In genomic region chr22:17706451-17706900, GRCh38 we compare ENCODE assay signal across 8 cellular contexts.
DNase-seq lines count a peak whose midpoint lies in the region; ATAC-seq and TF ChIP-seq lines count a peak whose summit lies in the region.

No MANE protein-coding gene starts in this region.

- TF ChIP-seq EP300 in ovary (IDR thresholded peaks at IDR 0.05) = no peak

- TF ChIP-seq POLR2A in ovary (IDR thresholded peaks at IDR 0.05) = no peak

- intact Hi-C loops in ovary (cut with DNase I) = no loop called here

- peak overlapping the region; percentile 59 for H3K4me3 Mint-ChIP-seq in activated naive CD4-positive, alpha-beta T cell treated with anti-CD3 and anti-CD28 coated beads, Interleukin-2, amount 10 ng/mL, durations not matched to agents 7 days and 5 days

- peaks cover 21% of the 10 kb centered on the region for H3K36me3 Mint-ChIP-seq in activated naive CD4-positive, alpha-beta T cell treated with anti-CD3 and anti-CD28 coated beads, Interleukin-2, amount 10 ng/mL, durations not matched to agents 7 days and 5 days

- ATAC-seq in GM18498 (IDR thresholded peaks at IDR 0.05; ENCODE audit: unreplicated experiment) = peak; percentile 91
- ATAC-seq in HG02870 (IDR thresholded peaks at IDR 0.05; ENCODE audit: unreplicated experiment) = peak; percentile 75

- no peaks in the 10 kb centered on the region for H3K27me3 Mint-ChIP-seq in activated naive CD4-positive, alpha-beta T cell treated with anti-CD3 and anti-CD28 coated beads, Interleukin-2, amount 10 ng/mL, durations not matched to agents 7 days and 5 days

- WGBS in ovary, 3 donors = 7 to 16% (median 11%) methylated on average over 5 of the region's 5 CpGs

- DNase-seq in NOMO-1 treated with dmso at 0.1 percent for 144 hours (lab: John Stamatoyannopoulos, UW; ENCODE audit: unreplicated experiment) = peak; percentile 77
- DNase-seq in activated naive CD4-positive, alpha-beta T cell treated with anti-CD3 and anti-CD28 coated beads, Interleukin-2, amount 10 ng/mL, durations not matched to agents 7 days and 5 days = peak; percentile 56
- peak; percentile 88 for DNase-seq in glomerular visceral epithelial cell (ENCODE audit: extremely low spot score)
- peak in 2 of 5 donors; percentile 18 to 24 for DNase-seq in ovary
- DNase-seq in NCI-H146 treated with DMSO at 0.1 percent for 48 hours (lab: John Stamatoyannopoulos, UW; ENCODE audit: unreplicated experiment) = no peak
- no peak for DNase-seq in NCI-H446 (lab: John Stamatoyannopoulos, UW)

- no peak for TF ChIP-seq CTCF in ovary (IDR thresholded peaks at IDR 0.05)

- H3K27me3 ChIP-seq in ovary = no peaks in the 10 kb centered on the region

- no peaks in the 10 kb centered on the region for H3K9me3 ChIP-seq in ovary

- H3K27ac ChIP-seq in ovary = peak overlapping the region in 1 of 2 donors; percentile 14

- no peaks in the 10 kb centered on the region for H3K36me3 ChIP-seq in ovary

- peaks cover 18% of the 10 kb centered on the region for H3K4me1 Mint-ChIP-seq in activated naive CD4-positive, alpha-beta T cell treated with anti-CD3 and anti-CD28 coated beads, Interleukin-2, amount 10 ng/mL, durations not matched to agents 7 days and 5 days

- peaks cover 1% of the 10 kb centered on the region for H3K4me1 ChIP-seq in ovary (ENCODE audit: insufficient read depth)

- CTCF ChIA-PET in activated naive CD4-positive, alpha-beta T cell treated with anti-CD3 and anti-CD28 coated beads, Interleukin-2, amount 10 ng/mL, durations not matched to agents 7 days and 5 days (lab: Charles Lee) = interaction anchor here (1.0 kb wide), 1 partner anchor 80 kb away, joined by 4 read pairs; no protein-coding TSS in a partner anchor

- H3K4me3 ChIP-seq in ovary = peak overlapping the region; percentile 21

- peak overlapping the region; percentile 94 for H3K27ac Mint-ChIP-seq in activated naive CD4-positive, alpha-beta T cell treated with anti-CD3 and anti-CD28 coated beads, Interleukin-2, amount 10 ng/mL, durations not matched to agents 7 days and 5 days

- no peaks in the 10 kb centered on the region for H3K9me3 Mint-ChIP-seq in activated naive CD4-positive, alpha-beta T cell treated with anti-CD3 and anti-CD28 coated beads, Interleukin-2, amount 10 ng/mL, durations not matched to agents 7 days and 5 days

Comparison
In these comparisons a context has a peak if more than half of its experiments do, and no peak if none do; other contexts are left out.
1. DNase-seq: peak in NOMO-1 treated with dmso at 0.1 percent for 144 hours (single experiment), activated naive CD4-positive, alpha-beta T cell treated with anti-CD3 and anti-CD28 coated beads, Interleukin-2, amount 10 ng/mL, durations not matched to agents 7 days and 5 days (single experiment) and glomerular visceral epithelial cell (single experiment); none in NCI-H146 treated with DMSO at 0.1 percent for 48 hours (single experiment) and NCI-H446 (0 of 2).